9 cellular contexts compared by ENCODE assay signal in the genomic region with DNA sequence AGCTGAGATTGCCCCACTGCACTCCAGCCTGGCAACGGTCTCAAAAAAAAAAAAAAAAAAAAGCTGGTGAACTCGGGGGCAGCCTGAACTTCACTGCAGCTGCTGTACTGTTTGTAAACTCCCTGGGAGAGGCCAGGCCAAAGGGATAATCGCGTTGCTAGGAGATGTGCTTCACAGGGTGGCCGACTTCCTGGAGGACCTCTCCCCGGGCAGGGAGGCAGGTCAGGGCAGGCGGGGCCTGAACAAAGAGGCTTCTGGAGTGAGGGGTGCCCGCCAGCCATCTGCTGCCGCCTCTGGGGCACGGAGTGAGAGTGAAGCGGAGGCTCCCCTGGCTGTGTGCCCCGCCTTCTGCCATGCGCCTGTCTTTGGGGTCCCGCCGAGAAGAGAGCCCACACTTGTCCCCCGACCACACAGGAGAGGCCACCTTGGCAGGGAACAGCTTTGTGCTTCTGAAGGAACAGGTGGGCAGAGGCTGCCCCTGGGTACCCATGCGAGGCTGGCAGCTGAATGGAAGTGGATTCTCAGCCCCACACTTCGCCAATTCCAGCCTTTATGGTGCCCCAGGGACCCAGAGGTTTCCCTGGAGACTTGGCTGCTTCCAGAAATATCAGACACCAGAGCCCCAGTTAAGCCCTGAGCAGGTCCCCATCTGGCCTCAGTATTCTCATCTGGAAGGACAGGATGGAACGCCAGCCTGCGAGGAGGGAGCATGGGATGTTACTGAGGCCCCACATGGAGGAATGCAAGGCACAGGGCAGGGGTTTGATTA. TPM values are rescaled to one million over a fixed set of nuclear protein-coding genes. Genes with fewer than 3 reads are reported as not detected.
DNase-seq lines count a peak whose midpoint lies in the region; ATAC-seq and TF ChIP-seq lines count a peak whose summit lies in the region.
"Had no signal": no experiment of that assay in that cellular context is flagged by ENCODE, and none has a peak within 500 bp of the region (broad histone marks: within the 10 kb centered on the region; RNA-seq: fewer than 3 reads in every experiment).

No MANE protein-coding gene starts in this region.

- peaks cover 5% of the 10 kb centered on the region for H3K79me2 ChIP-seq in hepatocyte

- H3K27ac ChIP-seq in SJSA1, result no peak overlapping the region
- H3K27ac ChIP-seq in hepatocyte, result peak overlapping the region; percentile 79
- H3K27ac ChIP-seq in suprapubic skin, result peak overlapping the region; percentile 14

- H3K27me3 ChIP-seq in SJSA1 (replicated peaks) (no peaks in the 10 kb centered on the region), hepatocyte (no peaks in the 10 kb centered on the region), suprapubic skin (no peaks in the 10 kb centered on the region)

- no peaks in the 10 kb centered on the region for H3K9me2 ChIP-seq in hepatocyte (replicated peaks; ENCODE audit: insufficient read depth)

- H3K9me3 ChIP-seq in SJSA1 (replicated peaks) (no peaks in the 10 kb centered on the region), hepatocyte (ENCODE audit: low read depth) (no peaks in the 10 kb centered on the region), suprapubic skin (no peaks in the 10 kb centered on the region)

- WGBS in hepatocyte (ENCODE audit: low lambda C conversion rate, missing lambda C conversion rate), result 54% methylated on average over 19 of the region's 20 CpGs
- WGBS in suprapubic skin, result 52% methylated on average over 16 of the region's 20 CpGs

- peak; percentile 97 for DNase-seq in NCI-H1105 treated with DMSO at 0.1 percent for 48 hours (lab: John Stamatoyannopoulos, UW)
- DNase-seq in SJSA1 (ENCODE audit: low read depth in 1 of 2, low spot score in 2 of 2), result peak; percentile 44 to 67
- DNase-seq in hepatocyte (ENCODE audit: low spot score), result peak; percentile 88
- no peak for DNase-seq in suprapubic skin (ENCODE audit: low spot score in 2 of 2)
- no peak for DNase-seq in NAMALWA (ENCODE audit: low spot score)
- DNase-seq in T1000 (lab: John Stamatoyannopoulos, UW), result no peak
- DNase-seq: cortex of kidney had no signal

- H3K4me1 ChIP-seq in SJSA1 (replicated peaks) (peaks cover 51% of the 10 kb centered on the region), hepatocyte (ENCODE audit: insufficient read depth) (peaks cover 30% of the 10 kb centered on the region), suprapubic skin (peaks cover 60% of the 10 kb centered on the region)

- TF ChIP-seq CTCF in hepatocyte (IDR thresholded peaks at IDR 0.05; ENCODE audit: poor library complexity) (no peak), suprapubic skin (IDR thresholded peaks at IDR 0.05) (no peak)

- no peak overlapping the region for H3K4me3 ChIP-seq in SJSA1
- no peak overlapping the region for H3K4me3 ChIP-seq in hepatocyte
- H3K4me3 ChIP-seq in suprapubic skin, result no peak overlapping the region

- no peak overlapping the region for H2AFZ ChIP-seq in hepatocyte

- no peak for ATAC-seq in GM18519 (IDR thresholded peaks at IDR 0.05; ENCODE audit: low FRiP score, unreplicated experiment)
- ATAC-seq in GM18858 (IDR thresholded peaks at IDR 0.05; ENCODE audit: unreplicated experiment), result no peak

- no peaks in the 10 kb centered on the region for H4K20me1 ChIP-seq in hepatocyte (ENCODE audit: insufficient read depth, poor library complexity, severe bottlenecking)

- TF ChIP-seq EP300 in suprapubic skin (IDR thresholded peaks at IDR 0.05), result no peak

- H3K36me3 ChIP-seq in SJSA1 (peaks cover 52% of the 10 kb centered on the region), hepatocyte (replicated peaks; ENCODE audit: insufficient read depth, low read depth) (no peaks in the 10 kb centered on the region), suprapubic skin (peaks cover 41% of the 10 kb centered on the region)

- peak overlapping the region; percentile 10 for H3K4me2 ChIP-seq in hepatocyte

- no peak for TF ChIP-seq POLR2A in suprapubic skin (IDR thresholded peaks at IDR 0.05)

RNA-seq across cellular contexts. Expression of a gene that starts 29.6 kb away (rescaled TPM):
- 22.0 and 23.8 TPM in 2 replicates for total RNA-seq in SJSA1 (2014; rRNA removed; shearing (Covaris generic))
- total RNA-seq in hepatocyte (32.1 and 58.2 TPM in 2 replicates), suprapubic skin (10 to 100 TPM; 41.5 to 54.9 (median 46.0) TPM)
- 90.0 and 102 TPM in 2 replicates for polyA plus RNA-seq in hepatocyte

RNA-seq across cellular contexts. Expression of a gene that starts 41.4 kb away (rescaled TPM):
- 45.7 and 52.1 TPM in 2 replicates for total RNA-seq in SJSA1 (2014; rRNA removed; shearing (Covaris generic))
- total RNA-seq in hepatocyte (55.9 and 70.4 TPM in 2 replicates), suprapubic skin (10 to 100 TPM; 27.3 to 70.1 (median 52.8) TPM)
- polyA plus RNA-seq in hepatocyte, result 67.2 and 76.3 TPM in 2 replicates

Comparison
In these comparisons a context has a peak if more than half of its experiments do, and no peak if none do; other contexts are left out.
1. DNase-seq: peak in NCI-H1105 treated with DMSO at 0.1 percent for 48 hours (single experiment), SJSA1 (2 of 2) and hepatocyte (single experiment); none in suprapubic skin (0 of 2), NAMALWA (single experiment) and T1000 (single experiment).